8 cellular contexts compared by ENCODE assay signal in genomic region chr15:65981837-65982696, GRCh38.
DNase-seq lines count a peak whose midpoint lies in the region; ATAC-seq and TF ChIP-seq lines count a peak whose summit lies in the region.

No MANE protein-coding gene starts in this region.

- DNase-seq in NCI-H510A treated with DMSO at 0.1 percent for 48 hours (lab: John Stamatoyannopoulos, UW) = peak; percentile 31
- no peak for DNase-seq in NCI-H510A (lab: John Stamatoyannopoulos, UW)
- peak; percentile 88 for DNase-seq in NCI-H1105 treated with DMSO at 0.1 percent for 48 hours (lab: John Stamatoyannopoulos, UW)
- peak; percentile 56 to 58 for DNase-seq in activated CD8-positive, alpha-beta memory T cell treated with anti-CD3 and anti-CD28 coated beads for 1 hour (ENCODE audit: extremely low read depth in 1 of 2, low read depth in 1 of 2)
- peak; percentile 19 to 32 for DNase-seq in erythroblast (lab: John Stamatoyannopoulos, UW)
- peak; percentile 68 for DNase-seq in retina
- no peak for DNase-seq in pons (ENCODE audit: low spot score)

- TF ChIP-seq POLR2A in erythroblast (IDR thresholded peaks at IDR 0.05; ENCODE audit: low read length) = no peak

- no peak for ATAC-seq in HG02870 (IDR thresholded peaks at IDR 0.05; ENCODE audit: unreplicated experiment)

Comparison
In these comparisons a context has a peak if more than half of its experiments do, and no peak if none do; other contexts are left out.
1. DNase-seq: peak in NCI-H510A treated with DMSO at 0.1 percent for 48 hours (single experiment), NCI-H1105 treated with DMSO at 0.1 percent for 48 hours (single experiment), activated CD8-positive, alpha-beta memory T cell treated with anti-CD3 and anti-CD28 coated beads for 1 hour (2 of 2), erythroblast (2 of 2) and retina (single experiment); none in NCI-H510A (single experiment) and pons (single experiment).